In genomic region chr10:22620140-22620857, GRCh38 we compare ENCODE assay signal across 8 cellular contexts.
DNase-seq lines count a peak whose midpoint lies in the region; ATAC-seq and TF ChIP-seq lines count a peak whose summit lies in the region.
"Had no signal": no experiment of that assay in that cellular context is flagged by ENCODE, and none has a peak within 500 bp of the region (broad histone marks: within the 10 kb centered on the region; RNA-seq: fewer than 3 reads in every experiment).

No MANE protein-coding gene starts in this region.

- H3K4me1 ChIP-seq in GM23248 (ENCODE audit: insufficient read depth) (peaks cover 72% of the 10 kb centered on the region), parathyroid adenoma (peaks cover 13% of the 10 kb centered on the region)

- H3K36me3 ChIP-seq in GM23248 (ENCODE audit: low read depth): no peaks in the 10 kb centered on the region
- no peaks in the 10 kb centered on the region for H3K36me3 ChIP-seq in parathyroid adenoma (ENCODE audit: control insufficient read depth, insufficient read depth, low read length)

- peak overlapping the region; percentile 68 for H3K9ac ChIP-seq in GM23248
- no peak overlapping the region for H3K9ac ChIP-seq in parathyroid adenoma

- 1 to 6% methylated on average over 8 of the region's 8 CpGs for WGBS in GM23248 (ENCODE audit: low coverage in 1 of 2, low lambda C conversion rate in 2 of 2, missing lambda C conversion rate in 2 of 2), 2 experiments

- no peaks in the 10 kb centered on the region for H3K27me3 ChIP-seq in GM23248 (replicated peaks; ENCODE audit: insufficient read depth)
- no peaks in the 10 kb centered on the region for H3K27me3 ChIP-seq in parathyroid adenoma (ENCODE audit: control insufficient read depth, insufficient read depth, low read length)

- DNase-seq in GM23248 (peak; percentile 98), RKO (ENCODE audit: low spot score) (peak; percentile 74), fibroblast of mammary gland (ENCODE audit: low read depth) (peak; percentile 100), NCI-H1436 treated with DMSO at 0.1 percent for 48 hours (lab: John Stamatoyannopoulos, UW) (no peak)

- H2AFZ ChIP-seq in GM23248: no peak overlapping the region; the same call in 1 of the 2 replicates
- no peak overlapping the region for H2AFZ ChIP-seq in parathyroid adenoma

- in situ Hi-C loops in GM23248 (cut with MboI): no loop called here

- H3K9me3 ChIP-seq in GM23248 (ENCODE audit: low read depth) (no peaks in the 10 kb centered on the region), parathyroid adenoma (ENCODE audit: control insufficient read depth, low read length) (no peaks in the 10 kb centered on the region)

- H3F3A ChIP-seq in GM23248 (ENCODE audit: insufficient read depth): peaks cover 65% of the 10 kb centered on the region

- peak overlapping the region; percentile 44 for H3K4me3 ChIP-seq in GM23248
- H3K4me3 ChIP-seq in fibroblast of mammary gland (ENCODE audit: control insufficient read depth, low read depth, low read length): no peak overlapping the region
- H3K4me3 ChIP-seq in parathyroid adenoma (ENCODE audit: low read depth, low read length): no peak overlapping the region
- H3K4me3 ChIP-seq: SK-N-MC had no signal

- H3K79me2 ChIP-seq in GM23248 (ENCODE audit: insufficient read depth): peaks cover 63% of the 10 kb centered on the region
- no peaks in the 10 kb centered on the region for H3K79me2 ChIP-seq in parathyroid adenoma

- TF ChIP-seq CTCF in fibroblast of mammary gland (conservative IDR thresholded peaks at IDR 0.05; ENCODE audit: control insufficient read depth, insufficient read depth, low read depth, low read length) (no peak), parathyroid adenoma (IDR thresholded peaks at IDR 0.05) (no peak)

- peak overlapping the region; percentile 66 for H3K4me2 ChIP-seq in GM23248 (ENCODE audit: unreplicated experiment)
- H3K4me2 ChIP-seq in parathyroid adenoma (ENCODE audit: low read length): no peak overlapping the region

- H3K9me2 ChIP-seq in GM23248 (ENCODE audit: insufficient read depth): no peaks in the 10 kb centered on the region

- no peaks in the 10 kb centered on the region for H4K20me1 ChIP-seq in GM23248 (ENCODE audit: insufficient read depth)

- ATAC-seq in GM19324 (IDR thresholded peaks at IDR 0.05; ENCODE audit: low FRiP score, unreplicated experiment) (no peak), HG03565 (IDR thresholded peaks at IDR 0.05; ENCODE audit: unreplicated experiment) (no peak)

- peak overlapping the region; percentile 93 for H3K27ac ChIP-seq in GM23248
- H3K27ac ChIP-seq in parathyroid adenoma: peak overlapping the region; percentile 22
- H3K27ac ChIP-seq: SK-N-MC had no signal
